9 cellular contexts compared by ENCODE assay signal in the genomic region with DNA sequence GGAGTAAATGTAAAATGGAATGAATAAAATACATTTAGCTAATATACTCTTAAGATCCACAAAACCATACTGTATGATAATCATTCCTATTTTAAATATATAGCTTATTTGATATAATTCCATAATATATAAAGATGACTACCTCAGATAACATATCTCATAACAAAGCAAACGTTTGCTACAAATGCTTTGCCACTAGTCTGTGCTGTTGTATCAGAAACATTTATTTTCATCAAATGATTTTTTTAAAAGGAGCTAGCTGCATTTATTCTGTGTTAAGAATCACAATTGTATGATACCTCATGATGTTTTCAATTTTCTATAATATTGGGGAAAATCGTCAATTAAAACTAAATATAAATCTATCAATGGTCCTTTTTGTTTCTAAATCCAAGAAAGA.
DNase-seq lines count a peak whose midpoint lies in the region; ATAC-seq and TF ChIP-seq lines count a peak whose summit lies in the region.
"Had no signal": no experiment of that assay in that cellular context is flagged by ENCODE, and none has a peak within 500 bp of the region (broad histone marks: within the 10 kb centered on the region; RNA-seq: fewer than 3 reads in every experiment).

No MANE protein-coding gene starts in this region.

- H3K27me3 ChIP-seq in mesenchymal stem cell (ENCODE audit: control insufficient read depth in 1 of 2, insufficient read depth in 1 of 2, low read length in 2 of 2), result no peaks in the 10 kb centered on the region
- H3K27me3 ChIP-seq in H7 (ENCODE audit: control insufficient read depth, insufficient read depth, low read length), result no peaks in the 10 kb centered on the region

- H4K8ac ChIP-seq in mesenchymal stem cell (ENCODE audit: low read length), result no peak overlapping the region

- no peaks in the 10 kb centered on the region for H3K4me1 ChIP-seq in mesenchymal stem cell (ENCODE audit: control insufficient read depth, insufficient read depth, low read depth, low read length)

- no peak overlapping the region for H3K4ac ChIP-seq in mesenchymal stem cell (ENCODE audit: low read depth in 1 of 2, low read length in 2 of 2)

- TF ChIP-seq CTCF in astrocyte of the spinal cord (IDR thresholded peaks at IDR 0.05; ENCODE audit: low read depth, low read length), result peak; percentile 60

- no peak overlapping the region for H3K27ac ChIP-seq in mesenchymal stem cell (ENCODE audit: low read length, poor library complexity, severe bottlenecking)

- H3K18ac ChIP-seq in mesenchymal stem cell (ENCODE audit: low read depth in 1 of 2, low read length in 2 of 2), result no peak overlapping the region

- H3K79me1 ChIP-seq in mesenchymal stem cell (replicated peaks; ENCODE audit: low read length, poor library complexity, severe bottlenecking), result no peaks in the 10 kb centered on the region

- no peak overlapping the region for H3K4me2 ChIP-seq in mesenchymal stem cell (ENCODE audit: low read length, poor library complexity, severe bottlenecking)

- H3K9me3 ChIP-seq in mesenchymal stem cell (ENCODE audit: control insufficient read depth, low read length), result no peaks in the 10 kb centered on the region

- no CpG with 5 or more reads among the region's 2 CpGs for WGBS in mesenchymal stem cell

- no peak for ATAC-seq in HG02938 (IDR thresholded peaks at IDR 0.05; ENCODE audit: unreplicated experiment)

- H3K14ac ChIP-seq in mesenchymal stem cell (ENCODE audit: low read length in 2 of 2), result no peak overlapping the region

- no peak overlapping the region for H2BK12ac ChIP-seq in mesenchymal stem cell (ENCODE audit: low read length in 2 of 2)

- no peak overlapping the region for H3K9ac ChIP-seq in mesenchymal stem cell (ENCODE audit: low read length)

- no peak overlapping the region for H3K23ac ChIP-seq in mesenchymal stem cell (ENCODE audit: low read length in 2 of 2)

- H3K36me3 ChIP-seq in mesenchymal stem cell (ENCODE audit: control insufficient read depth in 1 of 2, insufficient read depth in 2 of 2, low read depth in 1 of 2, low read length in 2 of 2) (no peaks in the 10 kb centered on the region), H7 (replicated peaks; ENCODE audit: control insufficient read depth, insufficient read depth, low read length) (no peaks in the 10 kb centered on the region)

- DNase-seq in GM03348 (ENCODE audit: low spot score), result peak; percentile 6
- peak; percentile 41 to 52 for DNase-seq in NCI-H2081 (lab: John Stamatoyannopoulos, UW)
- DNase-seq in astrocyte of the spinal cord (ENCODE audit: low read depth, low spot score), result peak; percentile 37
- peak; percentile 47 for DNase-seq in mesenchymal stem cell
- DNase-seq in H7, result no peak
- DNase-seq in mesenteric fat pad (ENCODE audit: low spot score), result no peak
- no peak for DNase-seq in activated effector memory CD4-positive, alpha-beta T cell treated with Interleukin-2 at 50 U/mL for 16 hours
- DNase-seq: SW 1271 had no signal

- H2BK120ac ChIP-seq in mesenchymal stem cell (ENCODE audit: low read depth, low read length), result no peak overlapping the region

- no peak overlapping the region for H2AFZ ChIP-seq in mesenchymal stem cell (ENCODE audit: low read depth, low read length)

- H2BK5ac ChIP-seq in mesenchymal stem cell (ENCODE audit: low read depth, low read length, poor library complexity, severe bottlenecking), result no peak overlapping the region

- no peak overlapping the region for H2BK15ac ChIP-seq in mesenchymal stem cell (ENCODE audit: low read depth, poor library complexity, severe bottlenecking)

- H4K91ac ChIP-seq in mesenchymal stem cell (ENCODE audit: low read length), result no peak overlapping the region

- no peak overlapping the region for H2AK5ac ChIP-seq in mesenchymal stem cell (ENCODE audit: low read length, severe bottlenecking)

- in situ Hi-C loops in astrocyte of the spinal cord (cut with HindIII; ENCODE audit: low sequenced_read_pairs), result no loop called here

- H3K4me3 ChIP-seq in astrocyte of the spinal cord (ENCODE audit: low read depth, low read length) (no peak overlapping the region), mesenchymal stem cell (ENCODE audit: insufficient read depth in 1 of 2, low read depth in 1 of 2, low read length in 2 of 2) (no peak overlapping the region), H7 (ENCODE audit: insufficient read depth, low read depth, low read length) (no peak overlapping the region)

Comparison
In these comparisons a context has a peak if more than half of its experiments do, and no peak if none do; other contexts are left out.
1. DNase-seq: peak in GM03348 (single experiment), NCI-H2081 (2 of 2), astrocyte of the spinal cord (single experiment) and mesenchymal stem cell (single experiment); none in H7 (single experiment), mesenteric fat pad (single experiment) and activated effector memory CD4-positive, alpha-beta T cell treated with Interleukin-2 at 50 U/mL for 16 hours (single experiment).